ENCODE assay signal across 1 cellular context in the genomic region with DNA sequence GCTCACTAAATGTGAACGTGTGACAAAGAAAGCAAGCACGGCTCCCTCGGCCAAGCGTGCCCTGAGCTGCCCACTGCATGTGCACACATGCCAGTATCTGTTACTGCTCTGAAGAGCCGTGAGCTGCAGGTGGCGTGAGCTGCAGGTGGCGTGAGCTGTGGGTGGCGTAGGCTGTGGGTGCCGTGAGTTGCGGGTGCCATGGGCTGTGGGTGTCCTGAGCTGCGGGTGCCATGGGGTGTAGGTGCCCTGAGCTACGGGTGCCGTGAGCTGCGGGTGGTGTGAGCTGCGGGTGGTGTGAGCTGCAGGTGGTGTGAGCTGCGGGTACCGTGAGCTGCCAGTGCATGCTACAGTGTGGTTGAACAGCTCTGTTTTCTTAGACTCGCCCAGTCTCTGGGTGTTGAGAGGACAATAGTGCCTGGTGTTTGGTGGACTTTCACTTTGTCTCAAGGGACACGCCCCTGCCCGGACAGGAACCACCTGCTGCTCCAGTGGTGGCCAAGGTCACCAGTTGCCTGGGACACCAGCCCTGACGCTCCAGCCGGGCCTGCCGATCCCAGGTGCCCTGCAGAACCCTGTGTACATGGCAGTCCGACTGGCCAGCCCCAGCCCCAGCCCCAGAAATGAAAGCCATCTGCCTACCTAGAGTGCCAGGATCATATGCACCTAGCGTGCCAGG.
TF ChIP-seq lines count a peak whose summit lies in the region.

No MANE protein-coding gene starts in this region.

TF ChIP-seq in HepG2, 621 proteins besides CTCF, POLR2A, EP300 and RAD21 (continued from another document and continues in another):
- TF ChIP-seq STAT5B (CRISPR knock-in tag; IDR thresholded peaks at IDR 0.05) (no peak), SNAPC2 (CRISPR knock-in tag; IDR thresholded peaks at IDR 0.05) (no peak), ZNF564 (CRISPR knock-in tag; IDR thresholded peaks at IDR 0.05) (peak; percentile 98), TBL1XR1 (IDR thresholded peaks at IDR 0.05; ENCODE audit: borderline replicate concordance, low read length, partially characterized antibody) (no peak), ZFP36L1 (CRISPR knock-in tag; IDR thresholded peaks at IDR 0.05) (no peak), ZNF550 (CRISPR knock-in tag; IDR thresholded peaks at IDR 0.05; ENCODE audit: borderline replicate concordance) (no peak), CEBPG (CRISPR knock-in tag; IDR thresholded peaks at IDR 0.05) (no peak), GATAD1 (CRISPR knock-in tag; IDR thresholded peaks at IDR 0.05) (peak; percentile 42; the same call in 1 of the 2 replicates), MBD4 (IDR thresholded peaks at IDR 0.05; ENCODE audit: borderline replicate concordance, low read length) (no peak), ZNF468 (CRISPR knock-in tag; IDR thresholded peaks at IDR 0.05) (0 out of 2 replicates have a peak, but pooled peaks have one; percentile 67), TAF1 (CRISPR knock-in tag; IDR thresholded peaks at IDR 0.05) (no peak; the same call in 1 of the 2 replicates), NAIF1 (CRISPR knock-in tag; IDR thresholded peaks at IDR 0.05; ENCODE audit: borderline replicate concordance) (no peak), SAFB2 (CRISPR knock-in tag; IDR thresholded peaks at IDR 0.05; ENCODE audit: borderline replicate concordance, low read depth) (no peak), ZNF549 (CRISPR knock-in tag; IDR thresholded peaks at IDR 0.05) (no peak), DMAP1 (CRISPR knock-in tag; IDR thresholded peaks at IDR 0.05) (no peak), ZNF501 (CRISPR knock-in tag; IDR thresholded peaks at IDR 0.05) (no peak), HMG20A (CRISPR knock-in tag; IDR thresholded peaks at IDR 0.05; ENCODE audit: borderline replicate concordance) (no peak), BRCA1 (CRISPR knock-in tag; IDR thresholded peaks at IDR 0.05) (no peak), PTBP1 (IDR thresholded peaks at IDR 0.05; ENCODE audit: low read depth, low read length, poor library complexity, severe bottlenecking) (no peak), MAFF (IDR thresholded peaks at IDR 0.05; ENCODE audit: low read depth, low read length) (no peak), HES4 (CRISPR knock-in tag; IDR thresholded peaks at IDR 0.05; ENCODE audit: borderline replicate concordance) (no peak), ZNF589 (CRISPR knock-in tag; conservative IDR thresholded peaks at IDR 0.05) (no peak), HHEX (CRISPR knock-in tag; IDR thresholded peaks at IDR 0.05) (no peak), ZFP1 (CRISPR knock-in tag; IDR thresholded peaks at IDR 0.05) (no peak), THAP11 (CRISPR knock-in tag; IDR thresholded peaks at IDR 0.05) (peak; percentile 43), ZFX (CRISPR knock-in tag; IDR thresholded peaks at IDR 0.05; ENCODE audit: low read depth) (peak; percentile 51; the same call in 1 of the 2 replicates), MEF2D (CRISPR knock-in tag; IDR thresholded peaks at IDR 0.05) (no peak), ZNF616 (CRISPR knock-in tag; IDR thresholded peaks at IDR 0.05; ENCODE audit: low read depth) (0 out of 2 replicates have a peak, but pooled peaks have one; percentile 42), GATA4 (IDR thresholded peaks at IDR 0.05; ENCODE audit: borderline replicate concordance, low read depth) (no peak), ZNF136 (CRISPR knock-in tag; IDR thresholded peaks at IDR 0.05; ENCODE audit: low read depth) (no peak), NCOA2 (CRISPR knock-in tag; IDR thresholded peaks at IDR 0.05) (no peak), SIX4 (CRISPR knock-in tag; IDR thresholded peaks at IDR 0.05) (no peak)
- TF ChIP-seq, protein P1, sequence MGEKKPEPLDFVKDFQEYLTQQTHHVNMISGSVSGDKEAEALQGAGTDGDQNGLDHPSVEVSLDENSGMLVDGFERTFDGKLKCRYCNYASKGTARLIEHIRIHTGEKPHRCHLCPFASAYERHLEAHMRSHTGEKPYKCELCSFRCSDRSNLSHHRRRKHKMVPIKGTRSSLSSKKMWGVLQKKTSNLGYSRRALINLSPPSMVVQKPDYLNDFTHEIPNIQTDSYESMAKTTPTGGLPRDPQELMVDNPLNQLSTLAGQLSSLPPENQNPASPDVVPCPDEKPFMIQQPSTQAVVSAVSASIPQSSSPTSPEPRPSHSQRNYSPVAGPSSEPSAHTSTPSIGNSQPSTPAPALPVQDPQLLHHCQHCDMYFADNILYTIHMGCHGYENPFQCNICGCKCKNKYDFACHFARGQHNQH (CRISPR knock-in tag; IDR thresholded peaks at IDR 0.05), result 0 out of 2 replicates have a peak, but pooled peaks have one; percentile 16
- TF ChIP-seq, protein P2, sequence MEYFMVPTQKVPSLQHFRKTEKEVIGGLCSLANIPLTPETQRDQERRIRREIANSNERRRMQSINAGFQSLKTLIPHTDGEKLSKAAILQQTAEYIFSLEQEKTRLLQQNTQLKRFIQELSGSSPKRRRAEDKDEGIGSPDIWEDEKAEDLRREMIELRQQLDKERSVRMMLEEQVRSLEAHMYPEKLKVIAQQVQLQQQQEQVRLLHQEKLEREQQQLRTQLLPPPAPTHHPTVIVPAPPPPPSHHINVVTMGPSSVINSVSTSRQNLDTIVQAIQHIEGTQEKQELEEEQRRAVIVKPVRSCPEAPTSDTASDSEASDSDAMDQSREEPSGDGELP (IDR thresholded peaks at IDR 0.05; ENCODE audit: borderline replicate concordance, low read depth), result peak; percentile 87; the same call in 1 of the 2 replicates
- TF ChIP-seq, protein P3, sequence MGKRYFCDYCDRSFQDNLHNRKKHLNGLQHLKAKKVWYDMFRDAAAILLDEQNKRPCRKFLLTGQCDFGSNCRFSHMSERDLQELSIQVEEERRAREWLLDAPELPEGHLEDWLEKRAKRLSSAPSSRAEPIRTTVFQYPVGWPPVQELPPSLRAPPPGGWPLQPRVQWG (CRISPR knock-in tag; IDR thresholded peaks at IDR 0.05; ENCODE audit: borderline replicate concordance, low read depth), result no peak
- TF ChIP-seq, protein P4, sequence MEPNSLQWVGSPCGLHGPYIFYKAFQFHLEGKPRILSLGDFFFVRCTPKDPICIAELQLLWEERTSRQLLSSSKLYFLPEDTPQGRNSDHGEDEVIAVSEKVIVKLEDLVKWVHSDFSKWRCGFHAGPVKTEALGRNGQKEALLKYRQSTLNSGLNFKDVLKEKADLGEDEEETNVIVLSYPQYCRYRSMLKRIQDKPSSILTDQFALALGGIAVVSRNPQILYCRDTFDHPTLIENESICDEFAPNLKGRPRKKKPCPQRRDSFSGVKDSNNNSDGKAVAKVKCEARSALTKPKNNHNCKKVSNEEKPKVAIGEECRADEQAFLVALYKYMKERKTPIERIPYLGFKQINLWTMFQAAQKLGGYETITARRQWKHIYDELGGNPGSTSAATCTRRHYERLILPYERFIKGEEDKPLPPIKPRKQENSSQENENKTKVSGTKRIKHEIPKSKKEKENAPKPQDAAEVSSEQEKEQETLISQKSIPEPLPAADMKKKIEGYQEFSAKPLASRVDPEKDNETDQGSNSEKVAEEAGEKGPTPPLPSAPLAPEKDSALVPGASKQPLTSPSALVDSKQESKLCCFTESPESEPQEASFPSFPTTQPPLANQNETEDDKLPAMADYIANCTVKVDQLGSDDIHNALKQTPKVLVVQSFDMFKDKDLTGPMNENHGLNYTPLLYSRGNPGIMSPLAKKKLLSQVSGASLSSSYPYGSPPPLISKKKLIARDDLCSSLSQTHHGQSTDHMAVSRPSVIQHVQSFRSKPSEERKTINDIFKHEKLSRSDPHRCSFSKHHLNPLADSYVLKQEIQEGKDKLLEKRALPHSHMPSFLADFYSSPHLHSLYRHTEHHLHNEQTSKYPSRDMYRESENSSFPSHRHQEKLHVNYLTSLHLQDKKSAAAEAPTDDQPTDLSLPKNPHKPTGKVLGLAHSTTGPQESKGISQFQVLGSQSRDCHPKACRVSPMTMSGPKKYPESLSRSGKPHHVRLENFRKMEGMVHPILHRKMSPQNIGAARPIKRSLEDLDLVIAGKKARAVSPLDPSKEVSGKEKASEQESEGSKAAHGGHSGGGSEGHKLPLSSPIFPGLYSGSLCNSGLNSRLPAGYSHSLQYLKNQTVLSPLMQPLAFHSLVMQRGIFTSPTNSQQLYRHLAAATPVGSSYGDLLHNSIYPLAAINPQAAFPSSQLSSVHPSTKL (CRISPR knock-in tag; IDR thresholded peaks at IDR 0.05), result peak; percentile 54
- TF ChIP-seq, protein P5, sequence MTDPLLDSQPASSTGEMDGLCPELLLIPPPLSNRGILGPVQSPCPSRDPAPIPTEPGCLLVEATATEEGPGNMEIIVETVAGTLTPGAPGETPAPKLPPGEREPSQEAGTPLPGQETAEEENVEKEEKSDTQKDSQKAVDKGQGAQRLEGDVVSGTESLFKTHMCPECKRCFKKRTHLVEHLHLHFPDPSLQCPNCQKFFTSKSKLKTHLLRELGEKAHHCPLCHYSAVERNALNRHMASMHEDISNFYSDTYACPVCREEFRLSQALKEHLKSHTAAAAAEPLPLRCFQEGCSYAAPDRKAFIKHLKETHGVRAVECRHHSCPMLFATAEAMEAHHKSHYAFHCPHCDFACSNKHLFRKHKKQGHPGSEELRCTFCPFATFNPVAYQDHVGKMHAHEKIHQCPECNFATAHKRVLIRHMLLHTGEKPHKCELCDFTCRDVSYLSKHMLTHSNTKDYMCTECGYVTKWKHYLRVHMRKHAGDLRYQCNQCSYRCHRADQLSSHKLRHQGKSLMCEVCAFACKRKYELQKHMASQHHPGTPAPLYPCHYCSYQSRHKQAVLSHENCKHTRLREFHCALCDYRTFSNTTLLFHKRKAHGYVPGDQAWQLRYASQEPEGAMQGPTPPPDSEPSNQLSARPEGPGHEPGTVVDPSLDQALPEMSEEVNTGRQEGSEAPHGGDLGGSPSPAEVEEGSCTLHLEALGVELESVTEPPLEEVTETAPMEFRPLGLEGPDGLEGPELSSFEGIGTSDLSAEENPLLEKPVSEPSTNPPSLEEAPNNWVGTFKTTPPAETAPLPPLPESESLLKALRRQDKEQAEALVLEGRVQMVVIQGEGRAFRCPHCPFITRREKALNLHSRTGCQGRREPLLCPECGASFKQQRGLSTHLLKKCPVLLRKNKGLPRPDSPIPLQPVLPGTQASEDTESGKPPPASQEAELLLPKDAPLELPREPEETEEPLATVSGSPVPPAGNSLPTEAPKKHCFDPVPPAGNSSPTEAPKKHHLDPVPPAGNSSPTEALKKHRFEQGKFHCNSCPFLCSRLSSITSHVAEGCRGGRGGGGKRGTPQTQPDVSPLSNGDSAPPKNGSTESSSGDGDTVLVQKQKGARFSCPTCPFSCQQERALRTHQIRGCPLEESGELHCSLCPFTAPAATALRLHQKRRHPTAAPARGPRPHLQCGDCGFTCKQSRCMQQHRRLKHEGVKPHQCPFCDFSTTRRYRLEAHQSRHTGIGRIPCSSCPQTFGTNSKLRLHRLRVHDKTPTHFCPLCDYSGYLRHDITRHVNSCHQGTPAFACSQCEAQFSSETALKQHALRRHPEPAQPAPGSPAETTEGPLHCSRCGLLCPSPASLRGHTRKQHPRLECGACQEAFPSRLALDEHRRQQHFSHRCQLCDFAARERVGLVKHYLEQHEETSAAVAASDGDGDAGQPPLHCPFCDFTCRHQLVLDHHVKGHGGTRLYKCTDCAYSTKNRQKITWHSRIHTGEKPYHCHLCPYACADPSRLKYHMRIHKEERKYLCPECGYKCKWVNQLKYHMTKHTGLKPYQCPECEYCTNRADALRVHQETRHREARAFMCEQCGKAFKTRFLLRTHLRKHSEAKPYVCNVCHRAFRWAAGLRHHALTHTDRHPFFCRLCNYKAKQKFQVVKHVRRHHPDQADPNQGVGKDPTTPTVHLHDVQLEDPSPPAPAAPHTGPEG (CRISPR knock-in tag; IDR thresholded peaks at IDR 0.05), result no peak
- TF ChIP-seq, protein P6, sequence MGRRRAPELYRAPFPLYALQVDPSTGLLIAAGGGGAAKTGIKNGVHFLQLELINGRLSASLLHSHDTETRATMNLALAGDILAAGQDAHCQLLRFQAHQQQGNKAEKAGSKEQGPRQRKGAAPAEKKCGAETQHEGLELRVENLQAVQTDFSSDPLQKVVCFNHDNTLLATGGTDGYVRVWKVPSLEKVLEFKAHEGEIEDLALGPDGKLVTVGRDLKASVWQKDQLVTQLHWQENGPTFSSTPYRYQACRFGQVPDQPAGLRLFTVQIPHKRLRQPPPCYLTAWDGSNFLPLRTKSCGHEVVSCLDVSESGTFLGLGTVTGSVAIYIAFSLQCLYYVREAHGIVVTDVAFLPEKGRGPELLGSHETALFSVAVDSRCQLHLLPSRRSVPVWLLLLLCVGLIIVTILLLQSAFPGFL (CRISPR knock-in tag; IDR thresholded peaks at IDR 0.05), result no peak
- TF ChIP-seq, protein P7, sequence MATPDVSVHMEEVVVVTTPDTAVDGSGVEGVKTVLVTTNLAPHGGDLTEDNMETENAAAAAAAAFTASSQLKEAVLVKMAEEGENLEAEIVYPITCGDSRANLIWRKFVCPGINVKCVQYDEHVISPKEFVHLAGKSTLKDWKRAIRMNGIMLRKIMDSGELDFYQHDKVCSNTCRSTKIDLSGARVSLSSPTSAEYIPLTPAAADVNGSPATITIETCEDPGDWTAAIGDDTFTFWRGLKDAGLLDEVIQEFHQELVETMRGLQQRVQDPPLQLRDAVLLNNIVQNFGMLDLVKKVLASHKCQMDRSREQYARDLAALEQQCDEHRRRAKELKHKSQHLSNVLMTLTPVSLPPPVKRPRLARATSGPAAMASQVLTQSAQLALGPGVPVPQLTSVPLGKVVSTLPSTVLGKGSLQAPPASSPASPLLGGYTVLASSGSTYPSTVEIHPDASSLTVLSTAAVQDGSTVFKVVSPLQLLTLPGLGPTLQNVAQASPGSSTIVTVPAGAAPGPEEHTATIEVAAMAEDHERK (CRISPR knock-in tag; IDR thresholded peaks at IDR 0.05; ENCODE audit: low read depth), result no peak
- TF ChIP-seq, protein P8, sequence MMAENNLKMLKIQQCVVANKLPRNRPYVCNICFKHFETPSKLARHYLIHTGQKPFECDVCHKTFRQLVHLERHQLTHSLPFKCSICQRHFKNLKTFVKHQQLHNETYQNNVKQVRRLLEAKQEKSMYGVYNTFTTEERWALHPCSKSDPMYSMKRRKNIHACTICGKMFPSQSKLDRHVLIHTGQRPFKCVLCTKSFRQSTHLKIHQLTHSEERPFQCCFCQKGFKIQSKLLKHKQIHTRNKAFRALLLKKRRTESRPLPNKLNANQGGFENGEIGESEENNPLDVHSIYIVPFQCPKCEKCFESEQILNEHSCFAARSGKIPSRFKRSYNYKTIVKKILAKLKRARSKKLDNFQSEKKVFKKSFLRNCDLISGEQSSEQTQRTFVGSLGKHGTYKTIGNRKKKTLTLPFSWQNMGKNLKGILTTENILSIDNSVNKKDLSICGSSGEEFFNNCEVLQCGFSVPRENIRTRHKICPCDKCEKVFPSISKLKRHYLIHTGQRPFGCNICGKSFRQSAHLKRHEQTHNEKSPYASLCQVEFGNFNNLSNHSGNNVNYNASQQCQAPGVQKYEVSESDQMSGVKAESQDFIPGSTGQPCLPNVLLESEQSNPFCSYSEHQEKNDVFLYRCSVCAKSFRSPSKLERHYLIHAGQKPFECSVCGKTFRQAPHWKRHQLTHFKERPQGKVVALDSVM (CRISPR knock-in tag; IDR thresholded peaks at IDR 0.05), result no peak
